8 cellular contexts compared by ENCODE assay signal in the genomic region with DNA sequence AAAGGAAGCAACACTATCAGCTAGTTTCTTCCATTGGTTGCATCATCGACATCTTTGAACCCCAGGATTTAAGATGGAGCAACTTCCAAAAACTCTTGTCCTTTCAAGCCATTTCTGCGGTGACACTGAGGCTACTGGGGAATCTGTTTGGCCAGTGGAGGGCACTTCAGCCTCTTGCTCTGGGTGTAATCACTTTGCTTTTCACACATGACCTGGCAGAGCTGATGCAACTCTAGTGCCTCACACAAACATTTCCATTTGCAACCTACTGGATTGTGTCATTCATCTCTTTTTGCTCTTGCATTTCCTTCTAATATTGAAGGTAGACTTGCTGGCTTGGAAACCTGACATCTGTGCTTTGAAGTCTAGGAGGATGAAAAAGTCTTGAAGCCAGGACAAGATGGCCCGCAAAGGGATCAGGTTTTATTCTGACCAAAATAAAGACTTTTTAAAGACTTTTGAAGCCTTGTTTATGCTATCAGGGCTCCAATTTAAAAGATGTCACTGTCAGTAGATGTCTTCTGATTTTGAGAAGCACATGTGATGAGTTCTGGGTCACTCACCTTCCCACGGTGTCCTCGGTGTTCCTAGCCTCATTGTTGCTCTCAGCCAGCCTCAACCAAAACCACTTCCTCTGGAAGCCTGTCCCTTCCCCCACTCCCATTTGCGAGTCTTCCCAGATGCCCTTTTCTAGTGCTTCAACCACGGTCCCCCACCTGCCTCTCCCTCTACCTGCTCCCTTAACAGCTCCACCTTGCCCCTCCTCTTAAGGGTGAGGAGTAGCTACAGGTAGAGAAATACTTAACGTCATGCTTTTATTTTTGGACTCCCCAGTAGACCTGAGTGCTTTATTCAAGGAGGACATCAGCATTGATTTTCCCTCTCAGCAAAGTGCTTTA.
A peak's percentile ranks its signal among the peaks of the same experiment; 100 is the strongest.
DNase-seq lines count a peak whose midpoint lies in the region; ATAC-seq and TF ChIP-seq lines count a peak whose summit lies in the region.

No MANE protein-coding gene starts in this region.

- H2AFZ ChIP-seq in ACC112 (ENCODE audit: low read length, unreplicated experiment): peak overlapping the region; percentile 34

- peak; percentile 63 for ATAC-seq in RWPE2 (ENCODE audit: low read depth)
- no peak for ATAC-seq in HG03045 (IDR thresholded peaks at IDR 0.05; ENCODE audit: unreplicated experiment)

- H3K4me3 ChIP-seq in ACC112 (ENCODE audit: low read depth, low read length): no peak overlapping the region
- no peak overlapping the region for H3K4me3 ChIP-seq in GM12864 (ENCODE audit: low read depth, low read length)
- peak overlapping the region; percentile 24 for H3K4me3 ChIP-seq in Jurkat, Clone E6-1 (ENCODE audit: low read length)
- H3K4me3 ChIP-seq in RWPE2 (ENCODE audit: severe bottlenecking): no peak overlapping the region
- H3K4me3 ChIP-seq in fibroblast of villous mesenchyme (ENCODE audit: low read depth, low read length): no peak overlapping the region
- H3K4me3 ChIP-seq in ovary: no peak overlapping the region

- TF ChIP-seq EP300 in ovary (IDR thresholded peaks at IDR 0.05): no peak

- H3K27ac ChIP-seq in ACC112 (ENCODE audit: low read depth, low read length) (no peak overlapping the region), RWPE2 (ENCODE audit: poor library complexity, severe bottlenecking) (no peak overlapping the region), ovary (no peak overlapping the region)

- WGBS in ovary, 3 donors: 85 to 88% (median 86%) methylated on average over 8 of the region's 8 CpGs

- H3K4me1 ChIP-seq in ACC112 (ENCODE audit: control insufficient read depth, insufficient read depth, low read length, unreplicated experiment): peaks cover 5% of the 10 kb centered on the region
- H3K4me1 ChIP-seq in RWPE2 (ENCODE audit: insufficient read depth, poor library complexity, severe bottlenecking): no peaks in the 10 kb centered on the region
- no peaks in the 10 kb centered on the region for H3K4me1 ChIP-seq in ovary (ENCODE audit: insufficient read depth)

- intact Hi-C loops in ovary (cut with DNase I): loop anchor here in 1 of 4 donors (5.0 kb wide), 1 partner anchor 810 kb away; no protein-coding TSS in a partner anchor

- DNase-seq in GM12864 (ENCODE audit: low read depth): no peak
- peak; percentile 72 for DNase-seq in Jurkat, Clone E6-1 (ENCODE audit: low read depth, low spot score)
- no peak for DNase-seq in RWPE2 (ENCODE audit: low spot score)
- peak; percentile 91 for DNase-seq in fibroblast of villous mesenchyme (ENCODE audit: low read depth)
- peak in 4 of 5 donors; percentile 17 to 56 (median 40) for DNase-seq in ovary
- no peak for DNase-seq in stimulated activated CD4-positive, alpha-beta T cell treated with anti-CD3 and anti-CD28 coated beads, Interleukin-4, amount 100 ng/mL, for 4 hours

- peak; percentile 23 for TF ChIP-seq CTCF in GM12864 (IDR thresholded peaks at IDR 0.05; ENCODE audit: low read depth, low read length, missing control alignments)
- peak; percentile 49 for TF ChIP-seq CTCF in RWPE2 (IDR thresholded peaks at IDR 0.05; ENCODE audit: poor library complexity, severe bottlenecking)
- TF ChIP-seq CTCF in fibroblast of villous mesenchyme (IDR thresholded peaks at IDR 0.05; ENCODE audit: insufficient read depth, low read depth, low read length): peak; percentile 73
- no peak for TF ChIP-seq CTCF in ovary (IDR thresholded peaks at IDR 0.05)

- no peaks in the 10 kb centered on the region for H3K9me3 ChIP-seq in RWPE2 (ENCODE audit: severe bottlenecking)
- no peaks in the 10 kb centered on the region for H3K9me3 ChIP-seq in ovary

- H3K79me2 ChIP-seq in ACC112 (ENCODE audit: control insufficient read depth, insufficient read depth, low read length, unreplicated experiment): no peaks in the 10 kb centered on the region

- TF ChIP-seq POLR2A in ovary (IDR thresholded peaks at IDR 0.05): no peak

- H3K27me3 ChIP-seq in ACC112 (ENCODE audit: insufficient read depth, low read length): no peaks in the 10 kb centered on the region
- no peaks in the 10 kb centered on the region for H3K27me3 ChIP-seq in RWPE2 (ENCODE audit: insufficient read depth, poor library complexity, severe bottlenecking)
- no peaks in the 10 kb centered on the region for H3K27me3 ChIP-seq in ovary

- H3K36me3 ChIP-seq in ACC112 (ENCODE audit: insufficient read depth, low read length): no peaks in the 10 kb centered on the region
- H3K36me3 ChIP-seq in RWPE2 (ENCODE audit: low read depth): no peaks in the 10 kb centered on the region; the same call in 1 of the 2 replicates
- H3K36me3 ChIP-seq in ovary: no peaks in the 10 kb centered on the region

Comparison
In these comparisons a context has a peak if more than half of its experiments do, and no peak if none do; other contexts are left out.
1. DNase-seq: peak in Jurkat, Clone E6-1 (single experiment), fibroblast of villous mesenchyme (single experiment) and ovary (4 of 5); none in GM12864 (single experiment), RWPE2 (single experiment) and stimulated activated CD4-positive, alpha-beta T cell treated with anti-CD3 and anti-CD28 coated beads, Interleukin-4, amount 100 ng/mL, for 4 hours (0 of 2).
2. CTCF ChIP-seq: peak in GM12864 (single experiment), RWPE2 (single experiment) and fibroblast of villous mesenchyme (single experiment); none in ovary (0 of 3).